ENCODE assay signal across 8 cellular contexts in the genomic region with DNA sequence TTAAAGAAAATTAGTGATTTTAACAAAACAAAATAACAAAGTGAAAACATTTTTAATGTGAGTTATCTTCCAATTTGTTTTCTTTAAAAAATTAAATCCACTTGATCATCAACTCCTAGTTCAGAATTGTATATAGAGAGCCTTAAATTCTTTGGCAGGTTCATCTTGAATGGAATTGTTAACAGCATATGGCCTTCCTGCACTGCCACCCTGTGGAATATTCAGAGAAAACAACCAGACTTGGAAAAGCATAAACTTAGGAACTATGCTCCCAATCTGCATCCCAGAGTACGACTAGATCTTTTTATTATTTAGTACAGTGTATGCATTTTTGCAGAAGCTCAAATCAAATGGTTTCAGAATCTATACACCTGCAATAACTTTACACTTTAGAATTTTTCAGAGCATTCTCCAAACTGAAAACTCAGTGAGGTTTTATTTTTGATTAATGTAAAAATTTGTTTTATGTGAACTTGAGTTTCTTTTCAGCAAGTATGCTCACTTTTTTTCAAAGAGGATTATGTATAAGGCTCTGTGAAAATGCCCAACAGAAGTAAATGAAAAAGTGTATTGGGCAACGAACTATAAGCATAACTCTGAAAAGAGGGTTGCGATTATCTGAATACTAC. TPM values are rescaled to one million over a fixed set of nuclear protein-coding genes. Genes with fewer than 3 reads are reported as not detected.
DNase-seq lines count a peak whose midpoint lies in the region; ATAC-seq and TF ChIP-seq lines count a peak whose summit lies in the region.

No MANE protein-coding gene starts in this region.

- WGBS in adrenal gland, 4 donors: 53 to 61% (median 54%) methylated on average over 3 of the region's 3 CpGs
- 58% methylated on average over 3 of the region's 3 CpGs for WGBS in right cardiac atrium

- no peaks in the 10 kb centered on the region for H3K36me3 ChIP-seq in adrenal gland (replicated peaks in 1 of 2)

- H3K4me3 ChIP-seq in AG09309 (ENCODE audit: control insufficient read depth, low read depth, low read length) (no peak overlapping the region), GM12875 (ENCODE audit: low read depth, low read length) (no peak overlapping the region), adrenal gland (no peak overlapping the region), right cardiac atrium (ENCODE audit: low read length) (no peak overlapping the region)

- no peak for DNase-seq in AG09309 (ENCODE audit: low read depth)
- DNase-seq in NCI-H1092 treated with DMSO at 0.1 percent for 48 hours (lab: John Stamatoyannopoulos, UW): peak; percentile 56
- peak; percentile 15 to 64 (median 35) for DNase-seq in adrenal gland
- no peak for DNase-seq in right cardiac atrium
- peak in 32 of 49 donors; percentile 2 to 72 (median 14) for DNase-seq in substantia nigra (lab: John Stamatoyannopoulos, UW)

- H3K9me3 ChIP-seq in adrenal gland (replicated peaks in 1 of 3) (no peaks in the 10 kb centered on the region), right cardiac atrium (ENCODE audit: control insufficient read depth, low read length) (no peaks in the 10 kb centered on the region)

- H3K4me1 ChIP-seq in adrenal gland (replicated peaks in 1 of 2) (peaks cover 0 to 7% of the 10 kb centered on the region in 2 donors), right cardiac atrium (ENCODE audit: control insufficient read depth, insufficient read depth, low read length) (no peaks in the 10 kb centered on the region)

- no peak for TF ChIP-seq POLR2A in adrenal gland (IDR thresholded peaks at IDR 0.05)

- no peak overlapping the region for H3K27ac ChIP-seq in adrenal gland
- H3K27ac ChIP-seq in right cardiac atrium (ENCODE audit: low read length): no peak overlapping the region
- H3K27ac ChIP-seq in substantia nigra (ENCODE audit: low read depth, low read length, poor library complexity, severe bottlenecking): no peak overlapping the region

- intact Hi-C loops in adrenal gland (cut with DNase I) (loop anchor here (5.0 to 10.0 kb wide), 4 partner anchors 122 to 330 kb away; no protein-coding TSS in a partner anchor), right cardiac atrium (cut with DNase I) (loop anchor here (5.0 to 10.0 kb wide), 6 partner anchors 200 to 340 kb away; no protein-coding TSS in a partner anchor)

- H3K27me3 ChIP-seq in adrenal gland: no peaks in the 10 kb centered on the region
- no peaks in the 10 kb centered on the region for H3K27me3 ChIP-seq in right cardiac atrium (ENCODE audit: control insufficient read depth, insufficient read depth)

- ATAC-seq in right cardiac atrium (peak; percentile 67 to 72), HG03097 (IDR thresholded peaks at IDR 0.05; ENCODE audit: low FRiP score, unreplicated experiment) (no peak), HG03139 (IDR thresholded peaks at IDR 0.05; ENCODE audit: unreplicated experiment) (no peak)

- peak; percentile 66 for TF ChIP-seq CTCF in AG09309 (IDR thresholded peaks at IDR 0.05; ENCODE audit: control insufficient read depth, insufficient read depth, low read depth, low read length, missing control alignments)
- TF ChIP-seq CTCF in GM12875 (IDR thresholded peaks at IDR 0.05; ENCODE audit: borderline replicate concordance, insufficient read depth, low read depth, low read length): peak; percentile 22; the same call in 1 of the 2 replicates
- TF ChIP-seq CTCF in adrenal gland (IDR thresholded peaks at IDR 0.05): peak; percentile 39 to 78 (median 68)

RNA-seq across cellular contexts. Expression of a gene that starts 44.9 kb away (rescaled TPM):
- 10 to 100 TPM in 7 of 8 donors, 1 to 10 TPM in 1; 9.3 to 28.9 (median 18.4) TPM for total RNA-seq in adrenal gland
- polyA plus RNA-seq in adrenal gland: 10 to 100 TPM in 1 of 3 donors, 1 to 10 TPM in 2; 2.6 to 12.2 (median 6.2) TPM
- 100 to 1,000 TPM; 162 to 196 (median 181) TPM for total RNA-seq in right cardiac atrium
- polyA plus RNA-seq in right cardiac atrium: 59.8 TPM

Comparison
In these comparisons a context has a peak if more than half of its experiments do, and no peak if none do; other contexts are left out.
1. DNase-seq: peak in NCI-H1092 treated with DMSO at 0.1 percent for 48 hours (single experiment), adrenal gland (7 of 7) and substantia nigra (32 of 49); none in AG09309 (single experiment) and right cardiac atrium (0 of 3).
2. ATAC-seq: peak in right cardiac atrium (2 of 2); none in HG03097 (single experiment) and HG03139 (single experiment).
3. RNA of a gene that starts 44.9 kb away (total RNA-seq): 162 to 196 TPM in right cardiac atrium; 9.3 to 28.9 TPM in adrenal gland; every median in the first group is over 4 times any median in the second.
4. Peak in every context shown above with its lines, with median percentiles within 50 percentile points of each other: CTCF ChIP-seq.